ENCODE assay signal across 8 cellular contexts in the genomic region with DNA sequence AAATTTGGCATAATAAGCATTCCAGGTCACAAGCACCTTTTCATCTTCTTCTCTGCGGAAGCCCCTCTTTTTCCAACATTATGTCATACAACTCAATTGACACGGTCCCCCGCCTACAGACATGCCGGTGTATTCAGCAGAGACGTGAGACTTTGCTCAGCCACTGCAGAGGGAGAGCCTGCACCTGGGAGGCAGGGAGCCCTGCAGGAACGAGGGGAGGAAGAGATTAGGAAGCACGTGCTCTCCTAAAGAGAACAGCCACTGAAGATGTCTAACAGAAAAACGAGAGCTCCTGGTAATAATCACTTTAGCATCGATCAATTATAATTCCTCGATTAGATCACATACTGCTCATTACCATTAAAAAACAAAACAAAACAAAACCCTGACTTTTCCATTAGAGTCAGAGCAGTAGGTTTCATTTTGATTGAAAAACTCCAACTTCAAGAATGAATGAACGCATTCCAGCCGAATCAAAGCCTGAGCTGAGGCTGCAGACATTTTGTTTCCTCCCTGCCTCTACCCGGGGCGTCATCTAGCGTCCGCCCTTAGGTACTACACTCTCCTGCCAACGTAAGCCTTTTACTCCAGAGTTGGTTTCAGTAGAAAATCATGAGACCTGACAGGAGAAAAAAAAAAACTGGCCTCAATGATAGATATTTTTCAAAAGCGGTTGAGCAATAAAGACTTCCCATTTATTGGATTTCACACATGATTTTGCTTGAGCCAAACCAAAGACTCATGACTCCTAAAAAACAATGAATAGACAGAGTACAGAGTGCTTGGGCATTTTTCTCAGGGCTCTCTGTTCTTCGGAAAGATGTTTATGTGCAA.
A peak's percentile ranks its signal among the peaks of the same experiment; 100 is the strongest.
DNase-seq lines count a peak whose midpoint lies in the region; ATAC-seq and TF ChIP-seq lines count a peak whose summit lies in the region.

No MANE protein-coding gene starts in this region.

- H2AFZ ChIP-seq in neuronal stem cell (ENCODE audit: low read length): peak overlapping the region; percentile 74

- no peaks in the 10 kb centered on the region for H3K9me3 Mint-ChIP-seq in stimulated activated naive CD8-positive, alpha-beta T cell treated with anti-CD3 and anti-CD28 coated beads, Interleukin-15, amount 100 ng/mL, for 72 hours

- no peak overlapping the region for H4K91ac ChIP-seq in neuronal stem cell (ENCODE audit: low read depth, low read length, poor library complexity)

- no peak overlapping the region for H2AK5ac ChIP-seq in neuronal stem cell (ENCODE audit: low read depth, low read length)

- H4K8ac ChIP-seq in neuronal stem cell (ENCODE audit: low read depth, low read length): no peak overlapping the region

- peaks cover 0 to 10% (median 0%) of the 10 kb centered on the region in 3 experiments for H3K27me3 ChIP-seq in neuronal stem cell (ENCODE audit: control insufficient read depth in 3 of 3, insufficient read depth in 3 of 3, low read depth in 1 of 3, low read length in 3 of 3)

- peak overlapping the region; percentile 77 to 78 for H3K4me3 Mint-ChIP-seq in stimulated activated naive CD8-positive, alpha-beta T cell treated with anti-CD3 and anti-CD28 coated beads, Interleukin-15, amount 100 ng/mL, for 72 hours

- peaks cover 34% of the 10 kb centered on the region for H3K4me1 Mint-ChIP-seq in stimulated activated naive CD8-positive, alpha-beta T cell treated with anti-CD3 and anti-CD28 coated beads, Interleukin-15, amount 100 ng/mL, for 72 hours

- WGBS in neuronal stem cell (ENCODE audit: extremely low coverage in 2 of 2, insufficient read length in 2 of 2, insufficient replicate concordance in 1 of 2), 2 donors: no CpG with 5 or more reads among the region's 19 CpGs

- no peak overlapping the region for H3K4me2 ChIP-seq in neuronal stem cell (ENCODE audit: insufficient read depth, low read length, poor library complexity, severe bottlenecking)

- peak; percentile 92 for DNase-seq in AG09309 (ENCODE audit: low read depth)
- DNase-seq in Kasumi-1 (lab: John Stamatoyannopoulos, UW): peak; percentile 54 to 76
- peak; percentile 79 for DNase-seq in RWPE1 (ENCODE audit: low spot score)
- peak; percentile 59 to 61 for DNase-seq in activated T-helper 1 cell treated with anti-CD3 and anti-CD28 coated beads, Interleukin-2, amount 50 U/mL, for 16 hours (ENCODE audit: low read depth in 1 of 2, low spot score in 1 of 2)
- DNase-seq in fibroblast of pulmonary artery (ENCODE audit: low read depth): peak; percentile 93
- peak; percentile 80 for DNase-seq in neuronal stem cell (ENCODE audit: low spot score)
- peak; percentile 72 to 76 for DNase-seq in stimulated activated naive CD8-positive, alpha-beta T cell treated with anti-CD3 and anti-CD28 coated beads, Interleukin-15, amount 100 ng/mL, for 72 hours

- H3K4me3 ChIP-seq in AG09309 (ENCODE audit: control insufficient read depth, low read depth, low read length): no peak overlapping the region
- H3K4me3 ChIP-seq in fibroblast of pulmonary artery (replicated peaks; ENCODE audit: low read depth, low read length): peak overlapping the region; percentile 33
- peak overlapping the region in 1 of 2 donors; percentile 1 for H3K4me3 ChIP-seq in neuronal stem cell (ENCODE audit: low read length in 2 of 2)

- no peak overlapping the region for H3K27ac Mint-ChIP-seq in stimulated activated naive CD8-positive, alpha-beta T cell treated with anti-CD3 and anti-CD28 coated beads, Interleukin-15, amount 100 ng/mL, for 72 hours

- H3K9ac ChIP-seq in neuronal stem cell (ENCODE audit: low read depth, low read length, poor library complexity): no peak overlapping the region

- no peaks in the 10 kb centered on the region for H3K79me1 ChIP-seq in neuronal stem cell (ENCODE audit: low read depth, low read length)

- H3K18ac ChIP-seq in neuronal stem cell (ENCODE audit: low read length): no peak overlapping the region

- no peak overlapping the region for H3K23ac ChIP-seq in neuronal stem cell (ENCODE audit: low read depth, low read length, poor library complexity)

- no peak overlapping the region for H2BK12ac ChIP-seq in neuronal stem cell (ENCODE audit: low read length)

- H3K36me3 ChIP-seq in neuronal stem cell (replicated peaks in 1 of 2; ENCODE audit: control insufficient read depth in 2 of 2, insufficient read depth in 2 of 2, low read length in 2 of 2): no peaks in the 10 kb centered on the region

- TF ChIP-seq CTCF in AG09309 (IDR thresholded peaks at IDR 0.05; ENCODE audit: control insufficient read depth, insufficient read depth, low read depth, low read length, missing control alignments) (peak; percentile 98), RWPE1 (conservative IDR thresholded peaks at IDR 0.05; ENCODE audit: low read depth) (peak; percentile 99), fibroblast of pulmonary artery (IDR thresholded peaks at IDR 0.05; ENCODE audit: low read length, missing control alignments) (no peak)

- no peak overlapping the region for H3K4ac ChIP-seq in neuronal stem cell (ENCODE audit: low read length)

- CTCF ChIA-PET in RWPE1 (lab: Yijun Ruan, JAX): interaction anchor here (0.5 to 1.7 kb wide), 16 partner anchors 8 to 780 kb away, joined by 3 to 23 read pairs (median 3); no protein-coding TSS in a partner anchor

- H3K9me3 ChIP-seq in neuronal stem cell (replicated peaks in 1 of 2; ENCODE audit: control insufficient read depth in 2 of 2, insufficient read depth in 1 of 2, low read depth in 1 of 2, low read length in 2 of 2): no peaks in the 10 kb centered on the region

- H2BK5ac ChIP-seq in neuronal stem cell (ENCODE audit: low read length): no peak overlapping the region

- H2BK15ac ChIP-seq in neuronal stem cell (ENCODE audit: low read length): no peak overlapping the region

- H3K27ac ChIP-seq in RWPE1 (no peak overlapping the region), neuronal stem cell (replicated peaks; ENCODE audit: low read length) (no peak overlapping the region)

- peaks cover 11 to 20% of the 10 kb centered on the region in 2 donors for H3K4me1 ChIP-seq in neuronal stem cell (ENCODE audit: control insufficient read depth in 2 of 2, insufficient read depth in 1 of 2, low read depth in 1 of 2, low read length in 2 of 2)

- peaks cover 20% of the 10 kb centered on the region for H3K27me3 Mint-ChIP-seq in stimulated activated naive CD8-positive, alpha-beta T cell treated with anti-CD3 and anti-CD28 coated beads, Interleukin-15, amount 100 ng/mL, for 72 hours

- no peak overlapping the region for H2BK120ac ChIP-seq in neuronal stem cell (ENCODE audit: low read depth, low read length)

- POLR2A ChIA-PET in RWPE1 (lab: Yijun Ruan, JAX; ENCODE audit: low non-redundant PET): no interaction called here

- peak; percentile 55 for ATAC-seq in GM18909 (IDR thresholded peaks at IDR 0.05; ENCODE audit: poor library complexity, unreplicated experiment)
- ATAC-seq in stimulated activated naive CD8-positive, alpha-beta T cell treated with anti-CD3 and anti-CD28 coated beads, Interleukin-15, amount 100 ng/mL, for 72 hours: peak; percentile 44

- H3K14ac ChIP-seq in neuronal stem cell (ENCODE audit: low read length): no peak overlapping the region
